21 cellular contexts compared by ENCODE assay signal in the genomic region with DNA sequence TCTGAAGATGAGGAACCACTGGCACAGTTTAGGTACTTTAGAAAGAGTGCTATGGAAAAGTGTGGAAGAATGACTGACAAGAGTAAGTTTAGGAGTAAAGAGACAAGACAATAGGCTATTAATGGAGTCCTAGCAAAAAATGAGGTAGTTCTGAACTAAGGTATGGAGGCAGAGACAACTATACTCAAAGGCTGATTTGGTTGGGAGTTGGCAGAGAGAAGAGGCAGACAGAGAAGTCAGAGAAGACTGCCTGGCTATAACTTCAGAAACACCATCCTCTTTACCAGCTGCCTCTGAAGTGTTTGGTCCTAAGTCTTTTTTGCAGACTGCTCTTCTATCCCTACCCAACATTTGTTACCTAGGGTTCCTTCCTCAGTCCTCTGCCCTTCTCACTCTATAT. TPM values are rescaled to one million over a fixed set of nuclear protein-coding genes. Genes with fewer than 3 reads are reported as not detected.
DNase-seq lines count a peak whose midpoint lies in the region; ATAC-seq and TF ChIP-seq lines count a peak whose summit lies in the region.
"Had no signal": no experiment of that assay in that cellular context is flagged by ENCODE, and none has a peak within 500 bp of the region (broad histone marks: within the 10 kb centered on the region; RNA-seq: fewer than 3 reads in every experiment).

No MANE protein-coding gene starts in this region.

- H3K27ac Mint-ChIP-seq in MCF 10A (ENCODE audit: low read depth, unreplicated experiment) = no peak overlapping the region
- H3K27ac Mint-ChIP-seq in dendritic cell treated with granulocyte-macrophage colony-stimulating factor and Interleukin-4, amounts not matched to agents 40 ng/mL and 50 ng/mL, for 4 days = peak overlapping the region; percentile 54
- H3K27ac Mint-ChIP-seq: T-helper 1 cell treated with Interleukin-12 subunit alpha and Interleukin-12 subunit beta and Interleukin-4 antibody, amounts not matched to agents 30 μg/mL and 1 μg/mL, for 36 hours had no signal

- ATAC-seq in HG02885 (IDR thresholded peaks at IDR 0.05; ENCODE audit: poor library complexity, unreplicated experiment) (peak; percentile 32), HG02642 (IDR thresholded peaks at IDR 0.05; ENCODE audit: poor library complexity, unreplicated experiment) (no peak)
- ATAC-seq: stimulated activated naive CD8-positive, alpha-beta T cell treated with anti-CD3 and anti-CD28 coated beads, Interleukin-15, amount 100 ng/mL, for 72 hours had no signal

- TF ChIP-seq POLR2A in testis (IDR thresholded peaks at IDR 0.05) = no peak
- no peak for TF ChIP-seq POLR2A in tibial nerve (IDR thresholded peaks at IDR 0.05)

- peaks cover 88% of the 10 kb centered on the region for H3K79me2 ChIP-seq in mammary epithelial cell (ENCODE audit: insufficient read depth, low read length)

- peaks cover 7% of the 10 kb centered on the region for H3K36me3 Mint-ChIP-seq in MCF 10A (ENCODE audit: insufficient read depth, unreplicated experiment)
- peaks cover 19% of the 10 kb centered on the region for H3K36me3 Mint-ChIP-seq in dendritic cell treated with granulocyte-macrophage colony-stimulating factor and Interleukin-4, amounts not matched to agents 40 ng/mL and 50 ng/mL, for 4 days (ENCODE audit: low read depth)

- in situ Hi-C loops in mammary epithelial cell (cut with MboI; ENCODE audit: low sequenced_read_pairs in 2 of 2) = no loop called here

- BruUV-seq in mammary epithelial cell (replicated peaks; lab: Mats Ljungman, UMichigan) = TSS peak; percentile 59
- BruUV-seq in MCF 10A (replicated peaks; lab: Mats Ljungman, UMichigan) = no TSS peak

- CTCF ChIA-PET in mammary epithelial cell (lab: Charles Lee; ENCODE audit: low non-redundant PET) = no interaction called here
- CTCF ChIA-PET in MCF 10A (lab: Yijun Ruan, JAX) = interaction anchor here (1.0 kb wide), 1 partner anchor 42 kb away, joined by 3 read pairs; no protein-coding TSS in a partner anchor

- H3K27ac ChIP-seq in mammary epithelial cell (ENCODE audit: insufficient read depth, low read depth, low read length) = no peak overlapping the region
- no peak overlapping the region for H3K27ac ChIP-seq in testis
- H3K27ac ChIP-seq in tibial nerve = no peak overlapping the region
- H3K27ac ChIP-seq: brain microvascular endothelial cell, esophagus muscularis mucosa had no signal

- POLR2A ChIA-PET in MCF 10A (lab: Yijun Ruan, JAX) = interaction anchor here (0.6 to 1.6 kb wide), 2 partner anchors 18 to 71 kb away, joined by 4 to 6 read pairs; no protein-coding TSS in a partner anchor

- dilution Hi-C loops in mammary epithelial cell (cut with HindIII; ENCODE audit: low sequenced_read_pairs) = no loop called here

- TF ChIP-seq EP300 in tibial nerve (IDR thresholded peaks at IDR 0.05) = no peak

- no peaks in the 10 kb centered on the region for H3K9me3 Mint-ChIP-seq in MCF 10A (ENCODE audit: unreplicated experiment)
- H3K9me3 Mint-ChIP-seq in dendritic cell treated with granulocyte-macrophage colony-stimulating factor and Interleukin-4, amounts not matched to agents 40 ng/mL and 50 ng/mL, for 4 days = no peaks in the 10 kb centered on the region
- H3K9me3 Mint-ChIP-seq: stimulated activated naive CD8-positive, alpha-beta T cell treated with anti-CD3 and anti-CD28 coated beads, Interleukin-15, amount 100 ng/mL, for 72 hours; T-helper 1 cell treated with Interleukin-12 subunit alpha and Interleukin-12 subunit beta and Interleukin-4 antibody, amounts not matched to agents 30 μg/mL and 1 μg/mL, for 36 hours had no signal

- intact Hi-C loops in mammary epithelial cell (cut with micrococcal nuclease) (no loop called here), MCF 10A (cut with micrococcal nuclease) (no loop called here), testis (cut with DNase I; ENCODE audit: low total_unique reads) (no loop called here)
- intact Hi-C loops in dendritic cell treated with granulocyte-macrophage colony-stimulating factor and Interleukin-4, amounts not matched to agents 40 ng/mL and 50 ng/mL, for 4 days (cut with micrococcal nuclease) = no loop called here

- H3K4me3 Mint-ChIP-seq in MCF 10A (ENCODE audit: unreplicated experiment) = no peak overlapping the region
- no peak overlapping the region for H3K4me3 Mint-ChIP-seq in dendritic cell treated with granulocyte-macrophage colony-stimulating factor and Interleukin-4, amounts not matched to agents 40 ng/mL and 50 ng/mL, for 4 days
- H3K4me3 Mint-ChIP-seq: stimulated activated naive CD8-positive, alpha-beta T cell treated with anti-CD3 and anti-CD28 coated beads, Interleukin-15, amount 100 ng/mL, for 72 hours; T-helper 1 cell treated with Interleukin-12 subunit alpha and Interleukin-12 subunit beta and Interleukin-4 antibody, amounts not matched to agents 30 μg/mL and 1 μg/mL, for 36 hours had no signal

- no peak overlapping the region for H3K4me3 ChIP-seq in mammary epithelial cell (replicated peaks in 1 of 3; ENCODE audit: insufficient read depth in 1 of 3, low read depth in 2 of 3, low read length in 3 of 3)
- H3K4me3 ChIP-seq in testis = no peak overlapping the region
- no peak overlapping the region for H3K4me3 ChIP-seq in tibial nerve
- H3K4me3 ChIP-seq: esophagus muscularis mucosa, upper lobe of left lung had no signal

- H3K36me3 ChIP-seq in mammary epithelial cell (ENCODE audit: insufficient read depth, low read length) = no peaks in the 10 kb centered on the region
- no peaks in the 10 kb centered on the region for H3K36me3 ChIP-seq in testis (ENCODE audit: low read depth, missing control alignments)
- peaks cover 0 to 4% (median 0%) of the 10 kb centered on the region in 3 donors for H3K36me3 ChIP-seq in tibial nerve
- H3K36me3 ChIP-seq: brain microvascular endothelial cell, esophagus muscularis mucosa, upper lobe of left lung had no signal

- no peaks in the 10 kb centered on the region for H3K27me3 ChIP-seq in mammary epithelial cell (ENCODE audit: insufficient read depth, low read length)
- H3K27me3 ChIP-seq in testis = no peaks in the 10 kb centered on the region
- H3K27me3 ChIP-seq in tibial nerve = no peaks in the 10 kb centered on the region
- H3K27me3 ChIP-seq: brain microvascular endothelial cell, esophagus muscularis mucosa, upper lobe of left lung had no signal

- no peak for TF ChIP-seq CTCF in mammary epithelial cell (conservative IDR thresholded peaks at IDR 0.05 in 1 of 2, IDR thresholded peaks at IDR 0.05 in 1 of 2; ENCODE audit: extremely low read depth in 1 of 2, insufficient read depth in 1 of 2, low read depth in 1 of 2, low read length in 2 of 2)
- TF ChIP-seq CTCF in MCF 10A (IDR thresholded peaks at IDR 0.05; ENCODE audit: unreplicated experiment) = no peak
- no peak for TF ChIP-seq CTCF in testis (IDR thresholded peaks at IDR 0.05)
- TF ChIP-seq CTCF in tibial nerve (IDR thresholded peaks at IDR 0.05) = no peak

- DNase-seq in mammary epithelial cell = no peak
- no peak for DNase-seq in MCF 10A (ENCODE audit: unreplicated experiment)
- DNase-seq in testis = no peak
- DNase-seq in tibial nerve (ENCODE audit: low spot score in 2 of 2) = no peak
- no peak for DNase-seq in activated CD4-positive, CD25-positive, alpha-beta regulatory T cell (lab: John Stamatoyannopoulos, UW)
- DNase-seq: activated CD4-positive, alpha-beta T cell treated with anti-CD3 and anti-CD28 coated beads, Interleukin-2, amount 50 U/mL, for 1 hour; activated effector memory CD4-positive, alpha-beta T cell treated with Interleukin-2 at 50 U/mL for 16 hours; brain microvascular endothelial cell; effector memory CD4-positive, alpha-beta T cell; EL; hippocampal formation; NCI-H1105; NK-92 treated with Interleukin-12 subunit alpha and Interleukin-12 subunit beta, amount 100 ng/mL, for 24 hours; stimulated activated CD4-positive, alpha-beta T cell treated with anti-CD3 and anti-CD28 coated beads, Interleukin-4, amount 100 ng/mL, for 4 hours; stimulated activated naive CD8-positive, alpha-beta T cell treated with anti-CD3 and anti-CD28 coated beads, Interleukin-15, amount 100 ng/mL, for 72 hours; upper lobe of left lung had no signal

- no peak overlapping the region for H3K9ac ChIP-seq in mammary epithelial cell (ENCODE audit: insufficient read depth, low read length)

- H2AFZ ChIP-seq in mammary epithelial cell (ENCODE audit: low read depth, low read length) = no peak overlapping the region

- H4K20me1 ChIP-seq in mammary epithelial cell (ENCODE audit: insufficient read depth, low read length) = no peaks in the 10 kb centered on the region

- no peaks in the 10 kb centered on the region for H3K4me1 ChIP-seq in mammary epithelial cell (ENCODE audit: insufficient read depth, low read length)
- H3K4me1 ChIP-seq in testis = no peaks in the 10 kb centered on the region
- H3K4me1 ChIP-seq in tibial nerve = peaks cover 0 to 26% (median 0%) of the 10 kb centered on the region in 4 donors

- peaks cover 13% of the 10 kb centered on the region for H3K4me1 Mint-ChIP-seq in MCF 10A (ENCODE audit: insufficient read depth, unreplicated experiment)
- peaks cover 61% of the 10 kb centered on the region for H3K4me1 Mint-ChIP-seq in dendritic cell treated with granulocyte-macrophage colony-stimulating factor and Interleukin-4, amounts not matched to agents 40 ng/mL and 50 ng/mL, for 4 days (ENCODE audit: low read depth)

- H3K9me3 ChIP-seq in mammary epithelial cell (replicated peaks; ENCODE audit: insufficient read depth, low read length) (no peaks in the 10 kb centered on the region), testis (no peaks in the 10 kb centered on the region), tibial nerve (no peaks in the 10 kb centered on the region)
- H3K9me3 ChIP-seq: esophagus muscularis mucosa, upper lobe of left lung had no signal

- H3K4me2 ChIP-seq in mammary epithelial cell (ENCODE audit: insufficient read depth, low read depth, low read length) = no peak overlapping the region

- H3K27me3 Mint-ChIP-seq in MCF 10A (ENCODE audit: insufficient read depth, unreplicated experiment) = no peaks in the 10 kb centered on the region
- no peaks in the 10 kb centered on the region for H3K27me3 Mint-ChIP-seq in dendritic cell treated with granulocyte-macrophage colony-stimulating factor and Interleukin-4, amounts not matched to agents 40 ng/mL and 50 ng/mL, for 4 days
- H3K27me3 Mint-ChIP-seq: stimulated activated naive CD8-positive, alpha-beta T cell treated with anti-CD3 and anti-CD28 coated beads, Interleukin-15, amount 100 ng/mL, for 72 hours had no signal

RNA-seq across cellular contexts. Expression of a gene that starts 19.2 kb away (rescaled TPM):
- total RNA-seq in mammary epithelial cell = 10 to 100 TPM; 30.2 to 43.8 TPM
- 20.8 TPM for polyA plus RNA-seq in mammary epithelial cell
- polyA minus RNA-seq in mammary epithelial cell = 23.3 TPM
- 39.1 and 47.6 TPM in 2 replicates for total RNA-seq in MCF 10A (2022)
- total RNA-seq in testis = 10 to 100 TPM; 53.9 to 61.3 TPM
- 85.7 TPM for polyA plus RNA-seq in testis (ENCODE audit: insufficient read depth, low read depth, low replicate concordance)
- total RNA-seq in tibial nerve = 10 to 100 TPM; 19.0 to 39.6 (median 23.9) TPM

RNA-seq across cellular contexts. Expression of a gene that starts 48.8 kb away (rescaled TPM):
- total RNA-seq in mammary epithelial cell (100 to 1,000 TPM in 1 of 2 donors, 10 to 100 TPM in 1; 70.0 to 174 TPM), MCF 10A (2022) (27.2 and 32.2 TPM in 2 replicates), testis (100 to 1,000 TPM; 154 to 199 TPM), tibial nerve (10 to 100 TPM; 67.8 to 73.3 (median 70.6) TPM)
- polyA plus RNA-seq in mammary epithelial cell (43.6 TPM), testis (ENCODE audit: insufficient read depth, low read depth, low replicate concordance) (66.2 TPM)
- polyA minus RNA-seq in mammary epithelial cell = 44.9 TPM
